8 cellular contexts compared by ENCODE assay signal in the genomic region with DNA sequence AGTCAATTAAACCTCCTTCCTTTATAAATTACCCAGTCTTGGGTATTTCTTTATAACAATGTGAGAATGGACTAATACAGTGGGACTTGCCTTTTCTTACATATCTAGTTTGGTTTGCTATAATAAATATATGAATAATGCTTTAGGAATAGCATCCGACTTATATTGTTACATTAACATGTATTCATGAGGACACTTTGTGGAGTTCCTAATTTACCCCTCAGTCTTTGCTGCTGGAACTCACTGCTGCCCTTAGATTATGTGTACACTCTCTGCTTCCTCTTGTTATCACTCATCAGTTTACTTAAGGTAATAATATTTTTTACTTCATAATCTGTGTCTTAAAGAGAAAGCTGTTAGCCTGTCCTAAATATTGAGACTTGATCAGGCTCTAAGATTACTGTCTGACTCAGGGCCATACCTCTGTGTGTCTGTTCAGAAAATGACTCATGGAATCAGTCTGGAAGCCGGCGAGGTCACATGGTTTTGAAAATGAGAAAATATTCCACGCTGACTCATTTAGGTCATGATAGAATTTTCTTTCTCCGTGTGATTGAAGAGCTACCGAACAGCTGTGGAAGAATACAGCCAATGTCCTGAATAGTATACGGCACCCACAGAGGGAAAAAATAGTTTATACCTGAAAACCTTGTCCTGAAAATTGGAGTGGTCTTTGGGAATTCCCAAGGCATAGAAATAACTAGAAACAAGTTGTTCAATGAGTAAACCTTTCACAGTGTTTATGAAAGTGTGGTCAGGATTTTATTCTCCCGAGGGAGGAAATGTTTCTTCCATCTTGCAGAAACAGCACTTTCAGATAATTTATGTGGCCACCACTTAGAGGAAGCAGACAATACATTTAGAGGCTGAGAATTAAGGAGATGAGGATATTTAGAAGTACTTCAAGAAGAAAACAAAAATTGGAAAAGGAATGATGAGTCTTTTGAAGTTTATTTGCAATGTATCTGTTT.
A peak's percentile ranks its signal among the peaks of the same experiment; 100 is the strongest.
DNase-seq lines count a peak whose midpoint lies in the region; ATAC-seq and TF ChIP-seq lines count a peak whose summit lies in the region.

No MANE protein-coding gene starts in this region.

- H3K27me3 ChIP-seq in skeletal muscle tissue (ENCODE audit: control insufficient read depth in 3 of 3, insufficient read depth in 3 of 3, low read length in 3 of 3) (no peaks in the 10 kb centered on the region), GM23338 (ENCODE audit: insufficient read depth) (no peaks in the 10 kb centered on the region), neural progenitor cell (no peaks in the 10 kb centered on the region)

- in situ Hi-C loops in ACHN (cut with HindIII; ENCODE audit: low pct_ligation_motif_present, low pct_unique_long_range_greater_than_20kb, low sequenced_read_pairs), result no loop called here

- peak overlapping the region; percentile 84 for H3K27ac ChIP-seq in skeletal muscle tissue (ENCODE audit: low read depth, low read length)
- no peak overlapping the region for H3K27ac ChIP-seq in GM23338 (ENCODE audit: low read depth)
- no peak overlapping the region for H3K27ac ChIP-seq in neural progenitor cell

- peak; percentile 91 for DNase-seq in ACHN
- DNase-seq in fibroblast of villous mesenchyme (ENCODE audit: low read depth), result peak; percentile 97
- no peak for DNase-seq in GM23338 (ENCODE audit: low spot score)
- DNase-seq in neural progenitor cell (ENCODE audit: low spot score), result no peak

- H3K4me3 ChIP-seq in WI38 (ENCODE audit: low read depth, low read length), result peak overlapping the region; percentile 52
- peak overlapping the region; percentile 54 for H3K4me3 ChIP-seq in fibroblast of villous mesenchyme (ENCODE audit: low read depth, low read length)
- peak overlapping the region in 2 of 3 donors; percentile 12 to 45 for H3K4me3 ChIP-seq in skeletal muscle tissue (ENCODE audit: low read length in 3 of 3)
- H3K4me3 ChIP-seq in GM23338, result no peak overlapping the region
- H3K4me3 ChIP-seq in neural progenitor cell, result no peak overlapping the region

- H3K9ac ChIP-seq in skeletal muscle tissue (ENCODE audit: low read depth in 1 of 3, low read length in 3 of 3) (peak overlapping the region in 2 of 3 donors; percentile 21 to 51), neural progenitor cell (no peak overlapping the region)

- H3K27ac Mint-ChIP-seq in GM23338 (no peak overlapping the region; the same call in 1 of the 2 replicates), neural progenitor cell (no peak overlapping the region)

- H3K36me3 Mint-ChIP-seq in GM23338 (ENCODE audit: low read depth) (no peaks in the 10 kb centered on the region), neural progenitor cell (no peaks in the 10 kb centered on the region)

- peaks cover 0 to 8% (median 2%) of the 10 kb centered on the region in 3 donors for H3K4me1 ChIP-seq in skeletal muscle tissue (ENCODE audit: control insufficient read depth in 3 of 3, insufficient read depth in 3 of 3, low read length in 3 of 3)
- no peaks in the 10 kb centered on the region for H3K4me1 ChIP-seq in GM23338 (ENCODE audit: insufficient read depth)
- peaks cover 13% of the 10 kb centered on the region for H3K4me1 ChIP-seq in neural progenitor cell

- no peaks in the 10 kb centered on the region for H3K4me1 Mint-ChIP-seq in GM23338
- H3K4me1 Mint-ChIP-seq in neural progenitor cell, result peaks cover 3% of the 10 kb centered on the region

- peak; percentile 74 for ATAC-seq in GM18909 (IDR thresholded peaks at IDR 0.05; ENCODE audit: poor library complexity, unreplicated experiment)
- peak; percentile 84 for ATAC-seq in HG03175 (IDR thresholded peaks at IDR 0.05; ENCODE audit: unreplicated experiment)
- no peak for ATAC-seq in GM23338

- H2AFZ ChIP-seq in GM23338, result no peak overlapping the region
- H2AFZ ChIP-seq in neural progenitor cell (replicated peaks), result no peak overlapping the region

- H3K9me2 ChIP-seq in GM23338 (ENCODE audit: insufficient read depth), result no peaks in the 10 kb centered on the region

- TF ChIP-seq CTCF in WI38 (IDR thresholded peaks at IDR 0.05; ENCODE audit: low read depth, low read length) (no peak), fibroblast of villous mesenchyme (IDR thresholded peaks at IDR 0.05; ENCODE audit: insufficient read depth, low read depth, low read length) (no peak), GM23338 (conservative IDR thresholded peaks at IDR 0.05; ENCODE audit: low read depth in 2 of 2) (no peak), neural progenitor cell (IDR thresholded peaks at IDR 0.05) (no peak)

- H3F3A ChIP-seq in GM23338 (replicated peaks; ENCODE audit: low read depth) (no peaks in the 10 kb centered on the region), neural progenitor cell (ENCODE audit: low read depth) (no peaks in the 10 kb centered on the region)

- H4K20me1 ChIP-seq in GM23338 (replicated peaks; ENCODE audit: insufficient read depth) (no peaks in the 10 kb centered on the region), neural progenitor cell (ENCODE audit: low read depth) (no peaks in the 10 kb centered on the region)

- H3K4me3 Mint-ChIP-seq in GM23338 (no peak overlapping the region), neural progenitor cell (no peak overlapping the region)

- H3K9me3 ChIP-seq in skeletal muscle tissue (ENCODE audit: control insufficient read depth in 3 of 3, low read length in 3 of 3), result no peaks in the 10 kb centered on the region
- H3K9me3 ChIP-seq in neural progenitor cell (ENCODE audit: low read depth), result no peaks in the 10 kb centered on the region

- H3K27me3 Mint-ChIP-seq in GM23338 (ENCODE audit: insufficient read depth, low read depth, poor library complexity) (no peaks in the 10 kb centered on the region), neural progenitor cell (ENCODE audit: insufficient read depth, low read depth) (peaks cover 3% of the 10 kb centered on the region)

- no peak overlapping the region for H3K4me2 ChIP-seq in GM23338
- H3K4me2 ChIP-seq in neural progenitor cell, result no peak overlapping the region

- no peaks in the 10 kb centered on the region for H3K79me2 ChIP-seq in GM23338 (replicated peaks; ENCODE audit: insufficient read depth)
- H3K79me2 ChIP-seq in neural progenitor cell (ENCODE audit: low read depth), result no peaks in the 10 kb centered on the region

- 0 out of 3 replicates have a peak, but pooled peaks cover 3% of the 10 kb centered on the region for H3K9me3 Mint-ChIP-seq in GM23338
- H3K9me3 Mint-ChIP-seq in neural progenitor cell, result no peaks in the 10 kb centered on the region

- H3K36me3 ChIP-seq in skeletal muscle tissue (ENCODE audit: control insufficient read depth in 3 of 3, insufficient read depth in 3 of 3, low read length in 3 of 3) (no peaks in the 10 kb centered on the region), GM23338 (ENCODE audit: insufficient read depth) (no peaks in the 10 kb centered on the region), neural progenitor cell (no peaks in the 10 kb centered on the region)

Comparison
In these comparisons a context has a peak if more than half of its experiments do, and no peak if none do; other contexts are left out.
1. DNase-seq: peak in ACHN (single experiment) and fibroblast of villous mesenchyme (single experiment); none in GM23338 (single experiment) and neural progenitor cell (single experiment).
2. H3K4me3 ChIP-seq: peak in WI38 (single experiment), fibroblast of villous mesenchyme (single experiment) and skeletal muscle tissue (2 of 3); none in GM23338 (single experiment) and neural progenitor cell (single experiment).